ENCODE assay signal across 20 cellular contexts in genomic region chr3:71846189-71846588, GRCh38.
"Had no signal": no experiment of that assay in that cellular context is flagged by ENCODE, and none has a peak within 500 bp of the region (broad histone marks: within the 10 kb centered on the region; RNA-seq: fewer than 3 reads in every experiment).

No MANE protein-coding gene starts in this region.

- H3K27ac ChIP-seq: adrenal gland, coronary artery, psoas muscle, sigmoid colon, thoracic aorta, VCaP had no signal

- H3K9me3 Mint-ChIP-seq: activated CD8-positive, alpha-beta T cell treated with anti-CD3 and anti-CD28 coated beads for 36 hours; activated T-helper 1 cell treated with anti-CD3 and anti-CD28 coated beads, Interleukin-12 subunit alpha, Interleukin-12 subunit beta, Interleukin-2, Interleukin-4 antibody, amounts not matched to agents 30 ng/mL and 10 ng/mL and 1 ng/mL, durations not matched to agents 14 hours and 24 hours and 36 hours; immature natural killer cell; natural killer cell; stimulated activated naive CD8-positive, alpha-beta T cell treated with anti-CD3 and anti-CD28 coated beads, Interleukin-15, amount 100 ng/mL, for 72 hours; T-cell had no signal

- H3K27me3 ChIP-seq: sigmoid colon had no signal

- H3K36me3 Mint-ChIP-seq: immature natural killer cell, natural killer cell, T-cell had no signal

- H3K36me3 ChIP-seq: adrenal gland, sigmoid colon, thoracic aorta had no signal

- H3K4me1 ChIP-seq: adrenal gland, psoas muscle, sigmoid colon had no signal

- H3K4me1 Mint-ChIP-seq: activated CD4-positive, alpha-beta T cell treated with anti-CD3 and anti-CD28 coated beads for 36 hours; immature natural killer cell; natural killer cell; stimulated activated naive CD8-positive, alpha-beta T cell treated with anti-CD3 and anti-CD28 coated beads, Interleukin-15, amount 100 ng/mL, for 72 hours; T-cell had no signal

- H3K4me3 ChIP-seq: adrenal gland, coronary artery, lung, psoas muscle, sigmoid colon, thoracic aorta had no signal

- H3K27ac Mint-ChIP-seq: activated CD4-positive, alpha-beta T cell treated with anti-CD3 and anti-CD28 coated beads for 36 hours; activated CD8-positive, alpha-beta T cell treated with anti-CD3 and anti-CD28 coated beads for 36 hours; activated T-helper 1 cell treated with anti-CD3 and anti-CD28 coated beads, Interleukin-12 subunit alpha, Interleukin-12 subunit beta, Interleukin-2, Interleukin-4 antibody, amounts not matched to agents 30 ng/mL and 10 ng/mL and 1 ng/mL, durations not matched to agents 14 hours and 24 hours and 36 hours; immature natural killer cell; natural killer cell; stimulated activated naive CD8-positive, alpha-beta T cell treated with anti-CD3 and anti-CD28 coated beads, Interleukin-15, amount 100 ng/mL, for 72 hours; T-cell had no signal

- H3K4me3 Mint-ChIP-seq: activated CD4-positive, alpha-beta T cell treated with anti-CD3 and anti-CD28 coated beads for 36 hours; activated CD8-positive, alpha-beta T cell treated with anti-CD3 and anti-CD28 coated beads for 36 hours; activated T-helper 1 cell treated with anti-CD3 and anti-CD28 coated beads, Interleukin-12 subunit alpha, Interleukin-12 subunit beta, Interleukin-2, Interleukin-4 antibody, amounts not matched to agents 30 ng/mL and 10 ng/mL and 1 ng/mL, durations not matched to agents 14 hours and 24 hours and 36 hours; immature natural killer cell; natural killer cell; stimulated activated naive CD8-positive, alpha-beta T cell treated with anti-CD3 and anti-CD28 coated beads, Interleukin-15, amount 100 ng/mL, for 72 hours; T-cell had no signal

- ATAC-seq: activated CD4-positive, alpha-beta T cell treated with anti-CD3 and anti-CD28 coated beads for 36 hours; activated CD8-positive, alpha-beta T cell treated with anti-CD3 and anti-CD28 coated beads for 36 hours; left colon; natural killer cell; psoas muscle; stimulated activated naive CD8-positive, alpha-beta T cell treated with anti-CD3 and anti-CD28 coated beads, Interleukin-15, amount 100 ng/mL, for 72 hours; T-cell had no signal

- H3K9me3 ChIP-seq: adrenal gland, psoas muscle, sigmoid colon, thoracic aorta had no signal

- DNase-seq: activated CD4-positive, alpha-beta T cell treated with anti-CD3 and anti-CD28 coated beads for 36 hours; activated CD8-positive, alpha-beta memory T cell treated with anti-CD3 and anti-CD28 coated beads, Interleukin-2, amount 50 U/mL, for 48 hours; activated CD8-positive, alpha-beta T cell treated with anti-CD3 and anti-CD28 coated beads for 36 hours; activated naive CD4-positive, alpha-beta T cell treated with anti-CD3 and anti-CD28 coated beads, Interleukin-2, amount 50 U/mL, for 16 hours; adrenal gland; central memory CD4-positive, alpha-beta T cell; effector memory CD4-positive, alpha-beta T cell; immature natural killer cell; left colon; natural killer cell; psoas muscle; sigmoid colon; stimulated activated CD4-positive, alpha-beta T cell treated with anti-CD3 and anti-CD28 coated beads, Interleukin-4, amount 100 ng/mL, for 1 hour; stimulated activated naive CD8-positive, alpha-beta T cell treated with anti-CD3 and anti-CD28 coated beads, Interleukin-15, amount 100 ng/mL, for 72 hours; T-cell had no signal
